ENCODE assay signal across 20 cellular contexts in genomic region chr3:21357241-21357640, GRCh38.
"Had no signal": no experiment of that assay in that cellular context is flagged by ENCODE, and none has a peak within 500 bp of the region (broad histone marks: within the 10 kb centered on the region; RNA-seq: fewer than 3 reads in every experiment).

No MANE protein-coding gene starts in this region.

- DNase-seq: effector CD4-positive, alpha-beta T cell; endodermal cell; foreskin melanocyte; heart left ventricle; hippocampal formation; kidney glomerular epithelial cell; mammary epithelial cell; naive thymus-derived CD4-positive, alpha-beta T cell; nephron progenitor cell; psoas muscle; stimulated activated CD4-positive, alpha-beta T cell treated with anti-CD3 and anti-CD28 coated beads, Interleukin-2, amount 100 ng/mL, for 24 hours; stimulated activated CD4-positive, alpha-beta T cell treated with anti-CD3 and anti-CD28 coated beads, Interleukin-4, amount 100 ng/mL, for 4 hours; stimulated activated naive B cell treated with anti-CD40 and anti-IgM and Interleukin-4, amounts not matched to agents 10 μg/mL and 1 μg/mL and 100 μg/mL, for 72 hours; stimulated activated naive CD8-positive, alpha-beta T cell treated with anti-CD3 and anti-CD28 coated beads, Interleukin-15, amount 100 ng/mL, for 72 hours; testis; transverse colon had no signal

- H3K36me3 ChIP-seq: heart left ventricle, neutrophil, transverse colon had no signal

- H3K4me1 ChIP-seq: heart left ventricle, psoas muscle, testis, transverse colon had no signal

- H3K4me3 ChIP-seq: coronary artery, heart left ventricle, psoas muscle, skin epidermis, testis, transverse colon had no signal

- H3K27me3 ChIP-seq: heart left ventricle, neutrophil, testis, transverse colon had no signal

- H3K9me3 ChIP-seq: neutrophil, psoas muscle, testis, transverse colon had no signal

- ATAC-seq: heart left ventricle; naive thymus-derived CD4-positive, alpha-beta T cell; psoas muscle; sciatic nerve; stimulated activated naive B cell treated with anti-CD40 and anti-IgM and Interleukin-4, amounts not matched to agents 10 μg/mL and 1 μg/mL and 100 μg/mL, for 72 hours; stimulated activated naive CD8-positive, alpha-beta T cell treated with anti-CD3 and anti-CD28 coated beads, Interleukin-15, amount 100 ng/mL, for 72 hours had no signal
